8 cellular contexts compared by ENCODE assay signal in genomic region chrX:154378059-154378798, GRCh38. TPM values are rescaled to one million over a fixed set of nuclear protein-coding genes. Genes with fewer than 3 reads are reported as not detected.
DNase-seq lines count a peak whose midpoint lies in the region; ATAC-seq, FAIRE-seq and TF ChIP-seq lines count a peak whose summit lies in the region.

No MANE protein-coding gene starts in this region.

- H3K27ac ChIP-seq in astrocyte (ENCODE audit: low read depth, low read length) = peak overlapping the region; percentile 80
- H3K27ac ChIP-seq in skeletal muscle tissue (ENCODE audit: low read depth, low read length) = peak overlapping the region; percentile 84

- no peaks in the 10 kb centered on the region for H3K9me3 Mint-ChIP-seq in astrocyte (ENCODE audit: unreplicated experiment)

- H3K27me3 ChIP-seq in astrocyte (ENCODE audit: insufficient read depth, low read length) = no peaks in the 10 kb centered on the region
- H3K27me3 ChIP-seq in skeletal muscle tissue (ENCODE audit: control insufficient read depth in 3 of 3, insufficient read depth in 3 of 3, low read length in 3 of 3) = no peaks in the 10 kb centered on the region

- peaks cover 25% of the 10 kb centered on the region for H4K20me1 ChIP-seq in astrocyte (ENCODE audit: insufficient read depth, low read length)

- H3K27ac Mint-ChIP-seq in astrocyte (ENCODE audit: unreplicated experiment) = no peak overlapping the region

- no peak for TF ChIP-seq CTCF in astrocyte (IDR thresholded peaks at IDR 0.05; ENCODE audit: insufficient read depth, low read depth, low read length)

- H3K9me3 ChIP-seq in astrocyte (ENCODE audit: insufficient read depth, low read depth, low read length) (no peaks in the 10 kb centered on the region), skeletal muscle tissue (ENCODE audit: control insufficient read depth in 3 of 3, low read length in 3 of 3) (no peaks in the 10 kb centered on the region)

- no peaks in the 10 kb centered on the region for H3K36me3 Mint-ChIP-seq in astrocyte (ENCODE audit: low read depth, unreplicated experiment)

- peak overlapping the region; percentile 82 for H3K4me2 ChIP-seq in astrocyte (ENCODE audit: low read length)

- H3K36me3 ChIP-seq in astrocyte (ENCODE audit: insufficient read depth, low read length) (no peaks in the 10 kb centered on the region), skeletal muscle tissue (ENCODE audit: control insufficient read depth in 3 of 3, insufficient read depth in 3 of 3, low read length in 3 of 3) (peaks cover 0 to 4% (median 3%) of the 10 kb centered on the region in 3 donors)

- H2AFZ ChIP-seq in astrocyte (ENCODE audit: low read depth, low read length) = peak overlapping the region; percentile 47

- peak; percentile 78 for FAIRE-seq in astrocyte (lab: Jason Lieb, UNC)

- ATAC-seq in GM18520 (IDR thresholded peaks at IDR 0.05; ENCODE audit: unreplicated experiment) = no peak

- peak overlapping the region; percentile 54 for H3K4me3 Mint-ChIP-seq in astrocyte (ENCODE audit: unreplicated experiment)

- H3K27me3 Mint-ChIP-seq in astrocyte (ENCODE audit: low read depth, unreplicated experiment) = no peaks in the 10 kb centered on the region

- peaks cover 4% of the 10 kb centered on the region for H3K4me1 Mint-ChIP-seq in astrocyte (ENCODE audit: low read depth, unreplicated experiment)

- H3K79me2 ChIP-seq in astrocyte (ENCODE audit: insufficient read depth, low read length) = peaks cover 45% of the 10 kb centered on the region

- H3K4me1 ChIP-seq in astrocyte (ENCODE audit: insufficient read depth, low read length) (peaks cover 16% of the 10 kb centered on the region), skeletal muscle tissue (ENCODE audit: control insufficient read depth in 3 of 3, insufficient read depth in 3 of 3, low read length in 3 of 3) (peaks cover 22 to 35% (median 27%) of the 10 kb centered on the region in 3 donors)

- H3K4me3 ChIP-seq in astrocyte (ENCODE audit: insufficient read depth, low read depth, low read length) = peak overlapping the region; percentile 39
- H3K4me3 ChIP-seq in skeletal muscle tissue (ENCODE audit: low read length in 3 of 3) = peak overlapping the region in 2 of 3 donors; percentile 61 to 66

- DNase-seq in DMS153 (lab: John Stamatoyannopoulos, UW) = peak; percentile 19
- DNase-seq in DMS153 treated with DMSO at 0.1 percent for 48 hours (lab: John Stamatoyannopoulos, UW; ENCODE audit: unreplicated experiment) = no peak
- peak; percentile 42 for DNase-seq in HCEC 1CT
- DNase-seq in NCI-H446 treated with DMSO at 0.1 percent for 48 hours (lab: John Stamatoyannopoulos, UW) = peak; percentile 47
- DNase-seq in astrocyte (ENCODE audit: low read depth) = no peak
- DNase-seq in hippocampal formation (lab: John Stamatoyannopoulos, UW) = peak; percentile 10 to 46

- peak overlapping the region; percentile 84 for H3K9ac ChIP-seq in astrocyte (ENCODE audit: low read length)
- peak overlapping the region; percentile 43 to 79 (median 65) for H3K9ac ChIP-seq in skeletal muscle tissue (ENCODE audit: low read depth in 1 of 3, low read length in 3 of 3)

RNA-seq across cellular contexts. Expression of gene EMD, which starts 0.9 kb away (rescaled TPM):
- total RNA-seq in astrocyte (75.6 and 75.7 TPM in 2 replicates), skeletal muscle tissue (10.4 TPM)

RNA-seq across cellular contexts. Expression of gene FLNA, which starts 3.8 kb away (rescaled TPM):
- total RNA-seq in astrocyte = 2,809 and 2,978 TPM in 2 replicates
- 331 TPM for total RNA-seq in skeletal muscle tissue

RNA-seq across cellular contexts. Expression of gene RPL10, which starts 19.9 kb away (rescaled TPM):
- total RNA-seq in astrocyte (1,848 and 1,967 TPM in 2 replicates), skeletal muscle tissue (4,963 TPM)

RNA-seq across cellular contexts. Expression of gene DNASE1L1, which starts 30.8 kb away (rescaled TPM):
- total RNA-seq in astrocyte (35.1 and 39.1 TPM in 2 replicates), skeletal muscle tissue (47.0 TPM)

RNA-seq across cellular contexts. Expression of gene TAFAZZIN, which starts 33.1 kb away (rescaled TPM):
- 16.6 and 20.7 TPM in 2 replicates for total RNA-seq in astrocyte
- total RNA-seq in skeletal muscle tissue = 7.3 TPM

Comparison
In these comparisons a context has a peak if more than half of its experiments do, and no peak if none do; other contexts are left out.
1. DNase-seq: peak in DMS153 (single experiment), HCEC 1CT (single experiment), NCI-H446 treated with DMSO at 0.1 percent for 48 hours (single experiment) and hippocampal formation (2 of 2); none in DMS153 treated with DMSO at 0.1 percent for 48 hours (single experiment) and astrocyte (single experiment).